ENCODE assay signal across 18 cellular contexts in genomic region chr12:128918481-128918880, GRCh38.
DNase-seq lines count a peak whose midpoint lies in the region; ATAC-seq and TF ChIP-seq lines count a peak whose summit lies in the region.
"Had no signal": no experiment of that assay in that cellular context is flagged by ENCODE, and none has a peak within 500 bp of the region (broad histone marks: within the 10 kb centered on the region; RNA-seq: fewer than 3 reads in every experiment).

No MANE protein-coding gene starts in this region.

- no peaks in the 10 kb centered on the region for H3K9me2 ChIP-seq in PC-9 (ENCODE audit: insufficient read depth)

- POLR2A ChIA-PET in PC-9 (lab: Charles Lee; ENCODE audit: unreplicated experiment) = no interaction called here

- no peak overlapping the region for H3K27ac ChIP-seq in PC-9
- H3K27ac ChIP-seq: BLaER1 treated with 17β-estradiol and CSF1 and Interleukin-3, amounts not matched to agents 10 nM and 100 nM had no signal

- no peak overlapping the region for H3K4me3 ChIP-seq in PC-9
- H3K4me3 ChIP-seq: BLaER1 treated with 17β-estradiol and CSF1 and Interleukin-3, amounts not matched to agents 10 nM and 100 nM; GM12878 had no signal

- H2AFZ ChIP-seq in PC-9 = no peak overlapping the region

- DNase-seq in activated T-cell treated with anti-CD3 and anti-CD28 coated beads, Interleukin-2, amount 50 U/mL, for 24 hours = no peak
- DNase-seq in activated T-cell treated with anti-CD3 and anti-CD28 coated beads for 4 hours = no peak
- peak; percentile 39 for DNase-seq in T-helper 2 cell treated with Interferon-gamma antibody and Interleukin-4, amounts not matched to agents 5 μg/mL and 100 μg/mL, for 36 hours (ENCODE audit: low spot score)
- peak; percentile 4 for DNase-seq in activated naive CD8-positive, alpha-beta T cell treated with anti-CD3 and anti-CD28 coated beads for 36 hours
- DNase-seq in PC-9 = no peak
- DNase-seq: Calu3; CD8-positive, alpha-beta T cell; EL; H9; KG1; NCI-H1417 treated with DMSO at 0.1 percent for 48 hours; NCI-H187 treated with DMSO at 0.1 percent for 48 hours; NCI-H226; PC-3 had no signal

- no peaks in the 10 kb centered on the region for H3K9me3 ChIP-seq in PC-9 (ENCODE audit: insufficient read depth, low read depth)

- no peaks in the 10 kb centered on the region for H3K36me3 Mint-ChIP-seq in activated T-cell treated with anti-CD3 and anti-CD28 coated beads, Interleukin-2, amount 50 U/mL, for 24 hours (ENCODE audit: low read depth)
- H3K36me3 Mint-ChIP-seq in T-helper 2 cell treated with Interferon-gamma antibody and Interleukin-4, amounts not matched to agents 5 μg/mL and 100 μg/mL, for 36 hours (ENCODE audit: low read depth) = peaks cover 7% of the 10 kb centered on the region
- H3K36me3 Mint-ChIP-seq in activated naive CD8-positive, alpha-beta T cell treated with anti-CD3 and anti-CD28 coated beads for 36 hours = no peaks in the 10 kb centered on the region
- no peaks in the 10 kb centered on the region for H3K36me3 Mint-ChIP-seq in stimulated activated naive CD8-positive, alpha-beta T cell treated with anti-CD3 and anti-CD28 coated beads, Interleukin-15, Interleukin-2, amounts not matched to agents 100 ng/mL and 50 ng/mL, for 24 hours (ENCODE audit: low read depth)
- H3K36me3 Mint-ChIP-seq: CD8-positive, alpha-beta T cell had no signal

- peaks cover 81% of the 10 kb centered on the region for H3K27me3 ChIP-seq in PC-9 (ENCODE audit: insufficient read depth, low read depth)

- no peak for ATAC-seq in HG03460 (IDR thresholded peaks at IDR 0.05; ENCODE audit: unreplicated experiment)
- ATAC-seq: CD8-positive, alpha-beta T cell; GM12878; PC-3 had no signal

- peak overlapping the region; percentile 4 for H3K27ac Mint-ChIP-seq in activated T-cell treated with anti-CD3 and anti-CD28 coated beads, Interleukin-2, amount 50 U/mL, for 24 hours
- no peak overlapping the region for H3K27ac Mint-ChIP-seq in T-helper 2 cell treated with Interferon-gamma antibody and Interleukin-4, amounts not matched to agents 5 μg/mL and 100 μg/mL, for 36 hours
- H3K27ac Mint-ChIP-seq in activated naive CD8-positive, alpha-beta T cell treated with anti-CD3 and anti-CD28 coated beads for 36 hours = no peak overlapping the region
- peak overlapping the region; percentile 75 for H3K27ac Mint-ChIP-seq in stimulated activated naive CD8-positive, alpha-beta T cell treated with anti-CD3 and anti-CD28 coated beads, Interleukin-15, Interleukin-2, amounts not matched to agents 100 ng/mL and 50 ng/mL, for 24 hours
- H3K27ac Mint-ChIP-seq: CD8-positive, alpha-beta T cell; H9 had no signal

- BruUV-seq in PC-9 (replicated peaks; lab: Mats Ljungman, UMichigan) = no TSS peak

- no peaks in the 10 kb centered on the region for H3K9me3 Mint-ChIP-seq in activated T-cell treated with anti-CD3 and anti-CD28 coated beads, Interleukin-2, amount 50 U/mL, for 24 hours
- no peaks in the 10 kb centered on the region for H3K9me3 Mint-ChIP-seq in T-helper 2 cell treated with Interferon-gamma antibody and Interleukin-4, amounts not matched to agents 5 μg/mL and 100 μg/mL, for 36 hours
- peaks cover 6% of the 10 kb centered on the region for H3K9me3 Mint-ChIP-seq in activated naive CD8-positive, alpha-beta T cell treated with anti-CD3 and anti-CD28 coated beads for 36 hours
- no peaks in the 10 kb centered on the region for H3K9me3 Mint-ChIP-seq in stimulated activated naive CD8-positive, alpha-beta T cell treated with anti-CD3 and anti-CD28 coated beads, Interleukin-15, Interleukin-2, amounts not matched to agents 100 ng/mL and 50 ng/mL, for 24 hours
- H3K9me3 Mint-ChIP-seq: CD8-positive, alpha-beta T cell; H9 had no signal

- H3K4me3 Mint-ChIP-seq in activated T-cell treated with anti-CD3 and anti-CD28 coated beads, Interleukin-2, amount 50 U/mL, for 24 hours = no peak overlapping the region
- no peak overlapping the region for H3K4me3 Mint-ChIP-seq in T-helper 2 cell treated with Interferon-gamma antibody and Interleukin-4, amounts not matched to agents 5 μg/mL and 100 μg/mL, for 36 hours
- H3K4me3 Mint-ChIP-seq in activated naive CD8-positive, alpha-beta T cell treated with anti-CD3 and anti-CD28 coated beads for 36 hours = no peak overlapping the region
- H3K4me3 Mint-ChIP-seq in stimulated activated naive CD8-positive, alpha-beta T cell treated with anti-CD3 and anti-CD28 coated beads, Interleukin-15, Interleukin-2, amounts not matched to agents 100 ng/mL and 50 ng/mL, for 24 hours = no peak overlapping the region
- H3K4me3 Mint-ChIP-seq: CD8-positive, alpha-beta T cell; H9 had no signal

- no peak overlapping the region for H3K4me2 ChIP-seq in PC-9
- H3K4me2 ChIP-seq: BLaER1 treated with 17β-estradiol and CSF1 and Interleukin-3, amounts not matched to agents 10 nM and 100 nM had no signal

- no peaks in the 10 kb centered on the region for H3F3A ChIP-seq in PC-9 (ENCODE audit: insufficient read depth, low read depth)

- peaks cover 58% of the 10 kb centered on the region for H3K4me1 Mint-ChIP-seq in activated T-cell treated with anti-CD3 and anti-CD28 coated beads, Interleukin-2, amount 50 U/mL, for 24 hours (ENCODE audit: low read depth)
- peaks cover 37% of the 10 kb centered on the region for H3K4me1 Mint-ChIP-seq in T-helper 2 cell treated with Interferon-gamma antibody and Interleukin-4, amounts not matched to agents 5 μg/mL and 100 μg/mL, for 36 hours (ENCODE audit: low read depth)
- peaks cover 46% of the 10 kb centered on the region for H3K4me1 Mint-ChIP-seq in activated naive CD8-positive, alpha-beta T cell treated with anti-CD3 and anti-CD28 coated beads for 36 hours
- peaks cover 56% of the 10 kb centered on the region for H3K4me1 Mint-ChIP-seq in stimulated activated naive CD8-positive, alpha-beta T cell treated with anti-CD3 and anti-CD28 coated beads, Interleukin-15, Interleukin-2, amounts not matched to agents 100 ng/mL and 50 ng/mL, for 24 hours (ENCODE audit: low read depth)
- H3K4me1 Mint-ChIP-seq: H9 had no signal

- H3K36me3 ChIP-seq in PC-9 (ENCODE audit: low read depth) = no peaks in the 10 kb centered on the region

- no peaks in the 10 kb centered on the region for H4K20me1 ChIP-seq in PC-9 (ENCODE audit: insufficient read depth)

- H3K79me2 ChIP-seq in PC-9 (ENCODE audit: low read depth) = no peaks in the 10 kb centered on the region

- TF ChIP-seq CTCF in PC-9 (conservative IDR thresholded peaks at IDR 0.05) = no peak

- peaks cover 9% of the 10 kb centered on the region for H3K27me3 Mint-ChIP-seq in activated T-cell treated with anti-CD3 and anti-CD28 coated beads, Interleukin-2, amount 50 U/mL, for 24 hours
- H3K27me3 Mint-ChIP-seq in T-helper 2 cell treated with Interferon-gamma antibody and Interleukin-4, amounts not matched to agents 5 μg/mL and 100 μg/mL, for 36 hours (ENCODE audit: low read depth) = no peaks in the 10 kb centered on the region
- peaks cover 14% of the 10 kb centered on the region for H3K27me3 Mint-ChIP-seq in activated naive CD8-positive, alpha-beta T cell treated with anti-CD3 and anti-CD28 coated beads for 36 hours
- H3K27me3 Mint-ChIP-seq in stimulated activated naive CD8-positive, alpha-beta T cell treated with anti-CD3 and anti-CD28 coated beads, Interleukin-15, Interleukin-2, amounts not matched to agents 100 ng/mL and 50 ng/mL, for 24 hours = no peaks in the 10 kb centered on the region

- CTCF ChIA-PET in PC-9 (lab: Charles Lee) = no interaction called here

- intact Hi-C loops in PC-9 (cut with micrococcal nuclease; ENCODE audit: unreplicated experiment) = no loop called here

- no peaks in the 10 kb centered on the region for H3K4me1 ChIP-seq in PC-9 (replicated peaks; ENCODE audit: insufficient read depth)

Comparison
In these comparisons a context has a peak if more than half of its experiments do, and no peak if none do; other contexts are left out.
1. DNase-seq: peak in T-helper 2 cell treated with Interferon-gamma antibody and Interleukin-4, amounts not matched to agents 5 μg/mL and 100 μg/mL, for 36 hours (single experiment) and activated naive CD8-positive, alpha-beta T cell treated with anti-CD3 and anti-CD28 coated beads for 36 hours (single experiment); none in activated T-cell treated with anti-CD3 and anti-CD28 coated beads, Interleukin-2, amount 50 U/mL, for 24 hours (single experiment), activated T-cell treated with anti-CD3 and anti-CD28 coated beads for 4 hours (single experiment) and PC-9 (0 of 2).
2. H3K27ac Mint-ChIP-seq: peak in activated T-cell treated with anti-CD3 and anti-CD28 coated beads, Interleukin-2, amount 50 U/mL, for 24 hours (single experiment) and stimulated activated naive CD8-positive, alpha-beta T cell treated with anti-CD3 and anti-CD28 coated beads, Interleukin-15, Interleukin-2, amounts not matched to agents 100 ng/mL and 50 ng/mL, for 24 hours (single experiment); none in T-helper 2 cell treated with Interferon-gamma antibody and Interleukin-4, amounts not matched to agents 5 μg/mL and 100 μg/mL, for 36 hours (single experiment) and activated naive CD8-positive, alpha-beta T cell treated with anti-CD3 and anti-CD28 coated beads for 36 hours (single experiment).